ENCODE assay signal across 8 cellular contexts in genomic region chr3:10459954-10460754, GRCh38. TPM values are rescaled to one million over a fixed set of nuclear protein-coding genes. Genes with fewer than 3 reads are reported as not detected.
A peak's percentile ranks its signal among the peaks of the same experiment; 100 is the strongest.
DNase-seq lines count a peak whose midpoint lies in the region; ATAC-seq and TF ChIP-seq lines count a peak whose summit lies in the region.

No MANE protein-coding gene starts in this region.

- H3K9me3 Mint-ChIP-seq in CD8-positive, alpha-beta T cell: no peaks in the 10 kb centered on the region
- no peaks in the 10 kb centered on the region for H3K9me3 Mint-ChIP-seq in activated B cell treated with CpG ODN at 0.5 μM for 24 hours
- H3K9me3 Mint-ChIP-seq in neural progenitor cell: no peaks in the 10 kb centered on the region

- CTCF ChIA-PET in CD8-positive, alpha-beta T cell (lab: Charles Lee): interaction anchor here (1.0 kb wide), 1 partner anchor 279 kb away, joined by 3 read pairs; no protein-coding TSS in a partner anchor
- CTCF ChIA-PET in activated B cell treated with CpG ODN at 0.5 μM for 24 hours (lab: Charles Lee): no interaction called here

- no peak overlapping the region for H3K27ac ChIP-seq in CD8-positive, alpha-beta T cell (ENCODE audit: low read depth, low read length)
- no peak overlapping the region for H3K27ac ChIP-seq in neural progenitor cell
- H3K27ac ChIP-seq in vagina: no peak overlapping the region

- H3K27ac Mint-ChIP-seq in CD8-positive, alpha-beta T cell: no peak overlapping the region
- H3K27ac Mint-ChIP-seq in activated B cell treated with CpG ODN at 0.5 μM for 24 hours: no peak overlapping the region
- H3K27ac Mint-ChIP-seq in neural progenitor cell: no peak overlapping the region

- ATAC-seq in CD8-positive, alpha-beta T cell: peak; percentile 98
- ATAC-seq in activated B cell treated with CpG ODN at 0.5 μM for 24 hours (ENCODE audit: low read depth) (peak; percentile 82), GM18519 (IDR thresholded peaks at IDR 0.05; ENCODE audit: low FRiP score, unreplicated experiment) (no peak)

- H2AFZ ChIP-seq in neural progenitor cell (replicated peaks): no peak overlapping the region

- no peaks in the 10 kb centered on the region for H3K79me2 ChIP-seq in neural progenitor cell (ENCODE audit: low read depth)

- H3K27me3 Mint-ChIP-seq in CD8-positive, alpha-beta T cell (ENCODE audit: low read depth): peaks cover 10% of the 10 kb centered on the region
- H3K27me3 Mint-ChIP-seq in activated B cell treated with CpG ODN at 0.5 μM for 24 hours: peaks cover 2% of the 10 kb centered on the region
- peaks cover 22% of the 10 kb centered on the region for H3K27me3 Mint-ChIP-seq in neural progenitor cell (ENCODE audit: insufficient read depth, low read depth)

- H3K36me3 ChIP-seq in CD8-positive, alpha-beta T cell (ENCODE audit: insufficient read depth, low read length): no peaks in the 10 kb centered on the region
- no peaks in the 10 kb centered on the region for H3K36me3 ChIP-seq in neural progenitor cell
- no peaks in the 10 kb centered on the region for H3K36me3 ChIP-seq in vagina

- POLR2A ChIA-PET in CD8-positive, alpha-beta T cell (lab: Charles Lee): interaction anchor here (1.5 kb wide), 1 partner anchor 13 kb away, joined by 3 read pairs; no protein-coding TSS in a partner anchor
- POLR2A ChIA-PET in activated B cell treated with CpG ODN at 0.5 μM for 24 hours (lab: Charles Lee): no interaction called here

- H3K9me3 ChIP-seq in CD8-positive, alpha-beta T cell (ENCODE audit: low read length): no peaks in the 10 kb centered on the region
- H3K9me3 ChIP-seq in neural progenitor cell (ENCODE audit: low read depth): no peaks in the 10 kb centered on the region
- H3K9me3 ChIP-seq in vagina: no peaks in the 10 kb centered on the region

- peak in 6 of 7 experiments; percentile 11 to 82 (median 46) for DNase-seq in CD8-positive, alpha-beta T cell
- DNase-seq in HT-29 (ENCODE audit: low spot score) (peak; percentile 62), activated B cell treated with CpG ODN at 0.5 μM for 24 hours (no peak), epidermal melanocyte (ENCODE audit: insufficient read length, low spot score) (peak; percentile 53), neural progenitor cell (ENCODE audit: low spot score) (peak; percentile 98), amygdala (lab: John Stamatoyannopoulos, UW) (no peak), vagina (ENCODE audit: extremely low spot score in 2 of 2) (no peak)

- H3K4me3 Mint-ChIP-seq in CD8-positive, alpha-beta T cell: no peak overlapping the region
- no peak overlapping the region for H3K4me3 Mint-ChIP-seq in activated B cell treated with CpG ODN at 0.5 μM for 24 hours
- no peak overlapping the region for H3K4me3 Mint-ChIP-seq in neural progenitor cell

- intact Hi-C loops in CD8-positive, alpha-beta T cell (cut with DNase I, micrococcal nuclease): no loop called here
- intact Hi-C loops in activated B cell treated with CpG ODN at 0.5 μM for 24 hours (cut with micrococcal nuclease) (loop anchor here (10.0 kb wide), 1 partner anchor 105 kb away; no protein-coding TSS in a partner anchor), vagina (cut with DNase I) (no loop called here)

- H4K20me1 ChIP-seq in neural progenitor cell (ENCODE audit: low read depth): peaks cover 23% of the 10 kb centered on the region

- no peak overlapping the region for H3K4me3 ChIP-seq in CD8-positive, alpha-beta T cell (ENCODE audit: low read depth, low read length)
- H3K4me3 ChIP-seq in neural progenitor cell (no peak overlapping the region), vagina (no peak overlapping the region)

- TF ChIP-seq POLR2A in vagina (IDR thresholded peaks at IDR 0.05): no peak

- no peaks in the 10 kb centered on the region for H3K4me1 ChIP-seq in CD8-positive, alpha-beta T cell (ENCODE audit: insufficient read depth, low read length)
- H3K4me1 ChIP-seq in neural progenitor cell (no peaks in the 10 kb centered on the region), vagina (no peaks in the 10 kb centered on the region)

- H3F3A ChIP-seq in neural progenitor cell (ENCODE audit: low read depth): no peaks in the 10 kb centered on the region

- H3K4me1 Mint-ChIP-seq in CD8-positive, alpha-beta T cell (ENCODE audit: low read depth): no peaks in the 10 kb centered on the region
- H3K4me1 Mint-ChIP-seq in activated B cell treated with CpG ODN at 0.5 μM for 24 hours (peaks cover 22% of the 10 kb centered on the region), neural progenitor cell (no peaks in the 10 kb centered on the region)

- no peak for TF ChIP-seq CTCF in CD8-positive, alpha-beta T cell (IDR thresholded peaks at IDR 0.05)
- TF ChIP-seq CTCF in activated B cell treated with CpG ODN at 0.5 μM for 24 hours (IDR thresholded peaks at IDR 0.05): no peak
- no peak for TF ChIP-seq CTCF in neural progenitor cell (IDR thresholded peaks at IDR 0.05)
- TF ChIP-seq CTCF in vagina (IDR thresholded peaks at IDR 0.05): no peak

- H3K9ac ChIP-seq in neural progenitor cell: no peak overlapping the region

- H3K36me3 Mint-ChIP-seq in CD8-positive, alpha-beta T cell: no peaks in the 10 kb centered on the region
- H3K36me3 Mint-ChIP-seq in activated B cell treated with CpG ODN at 0.5 μM for 24 hours (ENCODE audit: low read depth): no peaks in the 10 kb centered on the region
- H3K36me3 Mint-ChIP-seq in neural progenitor cell: no peaks in the 10 kb centered on the region

- H3K4me2 ChIP-seq in neural progenitor cell: no peak overlapping the region

- H3K27me3 ChIP-seq in CD8-positive, alpha-beta T cell (ENCODE audit: insufficient read depth, low read length): no peaks in the 10 kb centered on the region
- H3K27me3 ChIP-seq in neural progenitor cell (no peaks in the 10 kb centered on the region), vagina (no peaks in the 10 kb centered on the region)

RNA-seq across cellular contexts. Expression of gene ATP2B2, which starts 45.2 kb away (rescaled TPM):
- not detected for total RNA-seq in CD8-positive, alpha-beta T cell
- total RNA-seq in HT-29 (2014; rRNA removed; shearing (Covaris generic)): not detected in 2 replicates
- total RNA-seq in activated B cell treated with CpG ODN at 0.5 μM for 24 hours: not detected in 2 replicates
- total RNA-seq in neural progenitor cell (ENCODE audit: low replicate concordance): 0.03 TPM in 1 of 2 replicates, not detected in the other
- total RNA-seq in vagina: 0.25 TPM

Comparison
In these comparisons a context has a peak if more than half of its experiments do, and no peak if none do; other contexts are left out.
1. DNase-seq: peak in CD8-positive, alpha-beta T cell (6 of 7), HT-29 (single experiment), epidermal melanocyte (single experiment) and neural progenitor cell (single experiment); none in activated B cell treated with CpG ODN at 0.5 μM for 24 hours (single experiment), amygdala (0 of 56) and vagina (0 of 2).